Comparison of ENCODE assay signal across 8 cellular contexts in genomic region chr7:78577174-78577952, GRCh38.
DNase-seq lines count a peak whose midpoint lies in the region; ATAC-seq, FAIRE-seq and TF ChIP-seq lines count a peak whose summit lies in the region.
"Not testable (repeated sequence)": the region's sequence is repeated elsewhere in the genome, so short reads cannot be mapped to it uniquely, and the experiment has no call there.

No MANE protein-coding gene starts in this region.

- not testable (repeated sequence) for DNase-seq in GM23338 (ENCODE audit: low spot score); frontal cortex (ENCODE audit: low spot score in 2 of 2); kidney; smooth muscle cell (lab: John Stamatoyannopoulos, UW; ENCODE audit: unreplicated experiment)
- DNase-seq in NT2/D1 (ENCODE audit: low read depth, low spot score): peak; percentile 25
- DNase-seq in mesendoderm: peak; percentile 65

- not testable (repeated sequence) for H2BK120ac ChIP-seq in mesendoderm (ENCODE audit: low read depth, low read length)

- WGBS in mesendoderm (ENCODE audit: extremely low coverage, insufficient coverage, low lambda C conversion rate): no CpG with 5 or more reads among the region's 7 CpGs
- WGBS in smooth muscle cell (ENCODE audit: low lambda C conversion rate): 55% methylated on average over 7 of the region's 7 CpGs

- FAIRE-seq in colon (lab: Jason Lieb, UNC) (peak; percentile 33), frontal cortex (lab: Jason Lieb, UNC) (peak; percentile 74), kidney (lab: Jason Lieb, UNC) (peak; percentile 49)

- H3K27ac Mint-ChIP-seq in GM23338: peak overlapping the region; percentile 94

- H3K4me3 Mint-ChIP-seq in GM23338: peak overlapping the region; percentile 22; the same call in 2 of the 3 replicates

- not testable (repeated sequence) for H3F3A ChIP-seq in GM23338 (replicated peaks; ENCODE audit: low read depth); smooth muscle cell (ENCODE audit: low read depth)

- intact Hi-C loops in kidney (cut with DNase I): not testable (repeated sequence)

- not testable (repeated sequence) for H3K9me3 Mint-ChIP-seq in GM23338

- peak overlapping the region; percentile 94 for H3K27ac ChIP-seq in GM23338 (ENCODE audit: low read depth)
- peak overlapping the region; percentile 96 for H3K27ac ChIP-seq in HUES6 (ENCODE audit: low read depth, low read length)
- H3K27ac ChIP-seq in kidney (ENCODE audit: low read depth in 2 of 2, low read length in 2 of 2); mesendoderm (ENCODE audit: low read depth, low read length): not testable (repeated sequence)
- H3K27ac ChIP-seq in smooth muscle cell (ENCODE audit: low read depth): peak overlapping the region; percentile 51

- peaks cover 46% of the 10 kb centered on the region for H3K4me1 ChIP-seq in GM23338 (ENCODE audit: insufficient read depth)
- peaks cover 57% of the 10 kb centered on the region for H3K4me1 ChIP-seq in HUES6 (ENCODE audit: control insufficient read depth, insufficient read depth, low read length)
- not testable (repeated sequence) for H3K4me1 ChIP-seq in NT2/D1 (ENCODE audit: insufficient read depth, insufficient read length); kidney (ENCODE audit: control insufficient read depth in 1 of 2, insufficient read depth in 1 of 2, low read depth in 1 of 2, low read length in 2 of 2); mesendoderm (ENCODE audit: control insufficient read depth, low read depth, low read length)
- peaks cover 16% of the 10 kb centered on the region for H3K4me1 ChIP-seq in smooth muscle cell (ENCODE audit: low read depth)

- not testable (repeated sequence) for H3K27me3 ChIP-seq in GM23338 (ENCODE audit: insufficient read depth); HUES6 (ENCODE audit: control insufficient read depth, insufficient read depth, low read length); NT2/D1 (ENCODE audit: insufficient read depth, insufficient read length); mesendoderm (ENCODE audit: insufficient read depth, low read length, poor library complexity); smooth muscle cell (ENCODE audit: low read depth)

- H3K36me3 Mint-ChIP-seq in GM23338 (ENCODE audit: low read depth): not testable (repeated sequence)

- H3K18ac ChIP-seq in mesendoderm (ENCODE audit: low read length): not testable (repeated sequence)

- H3K79me1 ChIP-seq in mesendoderm (ENCODE audit: low read length): not testable (repeated sequence)

- not testable (repeated sequence) for H3K36me3 ChIP-seq in GM23338 (ENCODE audit: insufficient read depth); HUES6 (ENCODE audit: control insufficient read depth, insufficient read depth, low read length); NT2/D1 (ENCODE audit: insufficient read depth, insufficient read length, low read length); kidney (ENCODE audit: control insufficient read depth in 1 of 2, insufficient read depth in 2 of 2, low read length in 2 of 2); mesendoderm (ENCODE audit: control insufficient read depth, insufficient read depth, low read length); smooth muscle cell (ENCODE audit: low read depth)

- not testable (repeated sequence) for H3K23ac ChIP-seq in mesendoderm (ENCODE audit: low read length)

- H2BK15ac ChIP-seq in mesendoderm (replicated peaks; ENCODE audit: low read depth): not testable (repeated sequence)

- H2AK5ac ChIP-seq in mesendoderm (ENCODE audit: low read length): not testable (repeated sequence)

- not testable (repeated sequence) for H3K79me2 ChIP-seq in GM23338 (replicated peaks; ENCODE audit: insufficient read depth); mesendoderm (ENCODE audit: control insufficient read depth, insufficient read depth, low read length); smooth muscle cell (ENCODE audit: low read depth)

- H2AFZ ChIP-seq in GM23338; smooth muscle cell (ENCODE audit: low read depth): not testable (repeated sequence)

- H3K56ac ChIP-seq in mesendoderm (ENCODE audit: low read length): not testable (repeated sequence)

- not testable (repeated sequence) for H3K4me3 ChIP-seq in GM23338; NT2/D1 (ENCODE audit: insufficient read length, low read depth); kidney (ENCODE audit: low read length in 2 of 2); mesendoderm (ENCODE audit: low read length); smooth muscle cell
- H3K4me3 ChIP-seq in HUES6 (ENCODE audit: low read depth, low read length): peak overlapping the region; percentile 14; the same call in 1 of the 2 replicates

- not testable (repeated sequence) for H3K9me3 ChIP-seq in HUES6 (ENCODE audit: control insufficient read depth, insufficient read depth, low read depth, low read length); NT2/D1 (ENCODE audit: insufficient read depth, low read length); kidney (ENCODE audit: control insufficient read depth in 1 of 2, low read length in 2 of 2); smooth muscle cell (replicated peaks; ENCODE audit: low read depth)

- H4K5ac ChIP-seq in mesendoderm (ENCODE audit: low read length): not testable (repeated sequence)

- H3K4me1 Mint-ChIP-seq in GM23338: peaks cover 56% of the 10 kb centered on the region

- ATAC-seq in GM23338: not testable (repeated sequence)

- H2BK5ac ChIP-seq in mesendoderm (ENCODE audit: low read length): not testable (repeated sequence)

- H3K4ac ChIP-seq in mesendoderm (ENCODE audit: low read depth, low read length): not testable (repeated sequence)

- peak overlapping the region; percentile 59 for H3K9ac ChIP-seq in HUES6 (ENCODE audit: low read length)
- not testable (repeated sequence) for H3K9ac ChIP-seq in NT2/D1 (ENCODE audit: insufficient read length, low read depth); kidney (ENCODE audit: low read length in 2 of 2); mesendoderm (ENCODE audit: low read length); smooth muscle cell (ENCODE audit: low read depth)

- H3K27me3 Mint-ChIP-seq in GM23338 (ENCODE audit: insufficient read depth, low read depth, poor library complexity): not testable (repeated sequence)

- not testable (repeated sequence) for H4K8ac ChIP-seq in mesendoderm (ENCODE audit: low read depth, low read length)

- not testable (repeated sequence) for TF ChIP-seq CTCF in GM23338 (conservative IDR thresholded peaks at IDR 0.05; ENCODE audit: low read depth in 2 of 2); kidney (IDR thresholded peaks at IDR 0.05; ENCODE audit: borderline replicate concordance, extremely low read depth, insufficient read depth); smooth muscle cell (IDR thresholded peaks at IDR 0.05; ENCODE audit: borderline replicate concordance, insufficient read depth, poor library complexity, severe bottlenecking)

- not testable (repeated sequence) for H4K20me1 ChIP-seq in GM23338 (replicated peaks; ENCODE audit: insufficient read depth); smooth muscle cell (ENCODE audit: low read depth)

- not testable (repeated sequence) for H3K9me2 ChIP-seq in GM23338 (ENCODE audit: insufficient read depth)

- peak overlapping the region; percentile 40; the same call in 1 of the 2 replicates for H3K4me2 ChIP-seq in GM23338
- H3K4me2 ChIP-seq in mesendoderm (ENCODE audit: low read length); smooth muscle cell: not testable (repeated sequence)

TF ChIP-seq in GM23338, 12 proteins besides CTCF, POLR2A, EP300 and RAD21 (continues in another document):
- TF ChIP-seq CREB1 (CRISPR knock-in tag; IDR thresholded peaks at IDR 0.05; ENCODE audit: low read depth) (peak; percentile 51; the same call in 1 of the 2 replicates), NANOG (IDR thresholded peaks at IDR 0.05; ENCODE audit: borderline replicate concordance) (peak; percentile 95)
